ENCODE assay signal across 13 cellular contexts in the genomic region with DNA sequence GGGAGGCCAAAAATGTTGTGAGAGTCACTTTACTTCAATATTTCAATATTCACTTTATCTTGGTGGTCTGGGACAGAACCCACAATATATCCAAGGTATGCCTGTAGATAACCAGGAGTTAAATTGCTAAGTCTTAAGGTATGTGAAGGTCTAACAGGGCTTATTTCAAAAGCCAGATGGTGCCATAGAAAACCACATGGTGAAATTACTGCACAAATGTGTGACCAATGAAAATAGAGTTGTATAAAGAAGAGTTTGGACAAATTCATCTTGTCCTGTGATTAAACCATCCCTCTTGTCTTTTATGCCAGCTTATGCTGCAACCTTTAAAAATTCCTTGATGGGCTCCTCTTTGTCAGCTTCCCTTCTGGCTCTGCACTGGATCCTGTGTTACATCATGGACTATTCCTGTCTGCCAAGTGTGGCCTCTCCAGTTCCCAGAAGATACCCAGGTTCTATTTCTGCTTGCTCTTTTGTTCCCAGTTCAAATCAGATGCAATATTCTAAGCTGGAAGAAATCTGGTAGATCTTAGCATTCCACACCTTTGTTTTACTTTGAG. TPM values are rescaled to one million over a fixed set of nuclear protein-coding genes. Genes with fewer than 3 reads are reported as not detected.
DNase-seq lines count a peak whose midpoint lies in the region; ATAC-seq lines count a peak whose summit lies in the region.
"Had no signal": no experiment of that assay in that cellular context is flagged by ENCODE, and none has a peak within 500 bp of the region (broad histone marks: within the 10 kb centered on the region; RNA-seq: fewer than 3 reads in every experiment).

No MANE protein-coding gene starts in this region.

- peaks cover 7% of the 10 kb centered on the region for H3K4me1 Mint-ChIP-seq in activated T-helper 2 cell treated with anti-CD3 and anti-CD28 coated beads, Interferon-gamma antibody, Interleukin-2, Interleukin-4, amounts not matched to agents 10 μg/mL and 5 μg/mL and 100 μg/mL, durations not matched to agents 14 hours and 24 hours and 36 hours (ENCODE audit: low read depth)

- ATAC-seq in sciatic nerve (peak; percentile 88), GM21526 (IDR thresholded peaks at IDR 0.05; ENCODE audit: low FRiP score, unreplicated experiment) (no peak)
- ATAC-seq: CD8-positive, alpha-beta T cell had no signal

- DNase-seq in AG20443 (ENCODE audit: low spot score): peak; percentile 23
- DNase-seq in amniotic epithelial cell (ENCODE audit: low read depth): peak; percentile 87
- peak; percentile 13 for DNase-seq in fibroblast of peridontal ligament (ENCODE audit: extremely low read depth)
- DNase-seq in sciatic nerve (ENCODE audit: low spot score): no peak
- no peak for DNase-seq in NOMO-1 treated with DMSO at 0.1 percent for 48 hours (lab: John Stamatoyannopoulos, UW; ENCODE audit: unreplicated experiment)
- DNase-seq in activated T-helper 2 cell treated with anti-CD3 and anti-CD28 coated beads, Interferon-gamma antibody, Interleukin-2, Interleukin-4, amounts not matched to agents 10 μg/mL and 5 μg/mL and 100 μg/mL, durations not matched to agents 14 hours and 24 hours and 36 hours (ENCODE audit: low spot score): no peak
- DNase-seq: ACHN; CD8-positive, alpha-beta T cell; DMS79 treated with DMSO at 0.1 percent for 48 hours; HCEC 1CT; NCI-H510A; NCI-H82 had no signal

- H3K36me3 Mint-ChIP-seq in activated T-helper 2 cell treated with anti-CD3 and anti-CD28 coated beads, Interferon-gamma antibody, Interleukin-2, Interleukin-4, amounts not matched to agents 10 μg/mL and 5 μg/mL and 100 μg/mL, durations not matched to agents 14 hours and 24 hours and 36 hours (ENCODE audit: low read depth): no peaks in the 10 kb centered on the region
- H3K36me3 Mint-ChIP-seq: CD8-positive, alpha-beta T cell had no signal

- H3K27ac Mint-ChIP-seq in activated T-helper 2 cell treated with anti-CD3 and anti-CD28 coated beads, Interferon-gamma antibody, Interleukin-2, Interleukin-4, amounts not matched to agents 10 μg/mL and 5 μg/mL and 100 μg/mL, durations not matched to agents 14 hours and 24 hours and 36 hours: no peak overlapping the region
- H3K27ac Mint-ChIP-seq: CD8-positive, alpha-beta T cell had no signal

- intact Hi-C loops in sciatic nerve (cut with DNase I): no loop called here
- intact Hi-C loops in activated T-helper 2 cell treated with anti-CD3 and anti-CD28 coated beads, Interferon-gamma antibody, Interleukin-2, Interleukin-4, amounts not matched to agents 10 μg/mL and 5 μg/mL and 100 μg/mL, durations not matched to agents 14 hours and 24 hours and 36 hours (cut with micrococcal nuclease): loop anchor here (10.0 kb wide), 3 partner anchors 345 to 715 kb away; a partner anchor contains a TSS

- no peaks in the 10 kb centered on the region for H3K9me3 Mint-ChIP-seq in activated T-helper 2 cell treated with anti-CD3 and anti-CD28 coated beads, Interferon-gamma antibody, Interleukin-2, Interleukin-4, amounts not matched to agents 10 μg/mL and 5 μg/mL and 100 μg/mL, durations not matched to agents 14 hours and 24 hours and 36 hours

- no peak overlapping the region for H3K4me3 Mint-ChIP-seq in activated T-helper 2 cell treated with anti-CD3 and anti-CD28 coated beads, Interferon-gamma antibody, Interleukin-2, Interleukin-4, amounts not matched to agents 10 μg/mL and 5 μg/mL and 100 μg/mL, durations not matched to agents 14 hours and 24 hours and 36 hours (ENCODE audit: low read depth)
- H3K4me3 Mint-ChIP-seq: CD8-positive, alpha-beta T cell had no signal

- peaks cover 64% of the 10 kb centered on the region for H3K27me3 Mint-ChIP-seq in activated T-helper 2 cell treated with anti-CD3 and anti-CD28 coated beads, Interferon-gamma antibody, Interleukin-2, Interleukin-4, amounts not matched to agents 10 μg/mL and 5 μg/mL and 100 μg/mL, durations not matched to agents 14 hours and 24 hours and 36 hours (ENCODE audit: low read depth)

RNA-seq across cellular contexts. Expression of a gene that starts 46.8 kb away (rescaled TPM):
- total RNA-seq in sciatic nerve: 89.9 TPM
- 0.05 TPM in 1 of 2 replicates, not detected in the other for total RNA-seq in activated T-helper 2 cell treated with anti-CD3 and anti-CD28 coated beads, Interferon-gamma antibody, Interleukin-2, Interleukin-4, amounts not matched to agents 10 μg/mL and 5 μg/mL and 100 μg/mL, durations not matched to agents 14 hours and 24 hours and 36 hours
- total RNA-seq: CD8-positive, alpha-beta T cell had no signal

Comparison
In these comparisons a context has a peak if more than half of its experiments do, and no peak if none do; other contexts are left out.
1. DNase-seq: peak in AG20443 (single experiment), amniotic epithelial cell (single experiment) and fibroblast of peridontal ligament (single experiment); none in sciatic nerve (single experiment), NOMO-1 treated with DMSO at 0.1 percent for 48 hours (single experiment) and activated T-helper 2 cell treated with anti-CD3 and anti-CD28 coated beads, Interferon-gamma antibody, Interleukin-2, Interleukin-4, amounts not matched to agents 10 μg/mL and 5 μg/mL and 100 μg/mL, durations not matched to agents 14 hours and 24 hours and 36 hours (single experiment).
2. RNA of a gene that starts 46.8 kb away (total RNA-seq): 89.9 TPM in sciatic nerve (single experiment); 0.05 TPM in activated T-helper 2 cell treated with anti-CD3 and anti-CD28 coated beads, Interferon-gamma antibody, Interleukin-2, Interleukin-4, amounts not matched to agents 10 μg/mL and 5 μg/mL and 100 μg/mL, durations not matched to agents 14 hours and 24 hours and 36 hours; every median in the first group is over 10 times any median in the second.